20 cellular contexts compared by ENCODE assay signal in the genomic region with DNA sequence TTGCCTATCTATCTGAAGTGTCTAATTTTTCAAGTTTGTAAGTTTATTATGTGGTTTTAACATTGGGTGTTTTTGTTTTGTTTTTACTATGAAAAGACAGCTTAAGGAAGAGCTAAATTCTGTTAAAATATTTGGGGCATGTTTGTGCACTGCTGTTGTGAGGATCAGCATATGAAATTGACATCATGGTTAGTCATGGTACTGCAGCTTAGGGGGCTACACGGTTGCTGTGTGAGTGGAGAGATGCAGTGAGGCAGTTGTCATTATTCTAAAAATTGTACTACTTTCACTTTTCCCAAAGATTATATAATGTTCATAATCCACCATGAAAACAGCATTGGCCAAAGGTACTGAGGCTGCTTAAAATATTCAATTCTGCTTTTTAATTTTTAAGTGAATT. TPM values are rescaled to one million over a fixed set of nuclear protein-coding genes. Genes with fewer than 3 reads are reported as not detected.
A peak's percentile ranks its signal among the peaks of the same experiment; 100 is the strongest.
DNase-seq lines count a peak whose midpoint lies in the region; ATAC-seq and TF ChIP-seq lines count a peak whose summit lies in the region.
"Had no signal": no experiment of that assay in that cellular context is flagged by ENCODE, and none has a peak within 500 bp of the region (broad histone marks: within the 10 kb centered on the region; RNA-seq: fewer than 3 reads in every experiment).

No MANE protein-coding gene starts in this region.

- H3K27me3 ChIP-seq in HCT116 (ENCODE audit: insufficient read depth, low read length): no peaks in the 10 kb centered on the region
- H3K27me3 ChIP-seq: neutrophil, stomach, uterus had no signal

- no peaks in the 10 kb centered on the region for H3K9me3 ChIP-seq in HCT116 (ENCODE audit: control insufficient read depth in 1 of 2, insufficient read depth in 1 of 2, low read depth in 1 of 2, low read length in 2 of 2)
- H3K9me3 ChIP-seq: neutrophil, stomach, uterus had no signal

- ATAC-seq in HCT116 (peak; percentile 50; the same call in 1 of the 2 replicates), omental fat pad (ENCODE audit: low FRiP score) (no peak), left colon (no peak), GM18873 (IDR thresholded peaks at IDR 0.05; ENCODE audit: low FRiP score, unreplicated experiment) (no peak)
- ATAC-seq: left cardiac atrium had no signal

- peak in 1 of 3 experiments; percentile 19; a peak in 1 of 6 replicates for TF ChIP-seq CTCF in HCT116 (IDR thresholded peaks at IDR 0.05 in 2 of 3, conservative IDR thresholded peaks at IDR 0.05 in 1 of 3; ENCODE audit: borderline replicate concordance in 1 of 3, insufficient read depth in 1 of 3, low read depth in 2 of 3, low read length in 2 of 3)
- TF ChIP-seq CTCF in omental fat pad (IDR thresholded peaks at IDR 0.05): no peak

- TF ChIP-seq RAD21 in HCT116 (IDR thresholded peaks at IDR 0.05; ENCODE audit: low read depth): no peak

- H3K79me2 ChIP-seq in HCT116 (ENCODE audit: insufficient read depth, low read length): no peaks in the 10 kb centered on the region

- no peak overlapping the region for H3K9ac ChIP-seq in HCT116 (ENCODE audit: low read length)

- intact Hi-C loops in HCT116 (cut with micrococcal nuclease): no loop called here
- intact Hi-C loops in left colon (cut with DNase I, micrococcal nuclease): no loop called here

- no peaks in the 10 kb centered on the region for H4K20me1 ChIP-seq in HCT116 (ENCODE audit: insufficient read depth)

- no peak for TF ChIP-seq POLR2A in HCT116 (IDR thresholded peaks at IDR 0.05; ENCODE audit: borderline replicate concordance, extremely low read depth, insufficient read depth, insufficient read length)

- H3K4me2 ChIP-seq in HCT116 (ENCODE audit: low read length): no peak overlapping the region
- H3K4me2 ChIP-seq: PC-9 had no signal

- no peak overlapping the region for H3K27ac ChIP-seq in HCT116 (ENCODE audit: low read depth, low read length)
- H3K27ac ChIP-seq: neutrophil, PC-9, stomach, uterus had no signal

- no peak overlapping the region for H3K4me3 ChIP-seq in HCT116 (replicated peaks in 1 of 2; ENCODE audit: low read depth in 1 of 2, low read length in 2 of 2)
- H3K4me3 ChIP-seq: PC-9, stomach, uterus had no signal

- CTCF ChIA-PET in HCT116 (lab: Charles Lee): no interaction called here

- peaks cover 32 to 39% of the 10 kb centered on the region in 2 experiments for H3K36me3 ChIP-seq in HCT116 (ENCODE audit: control insufficient read depth in 1 of 2, insufficient read depth in 2 of 2, low read length in 2 of 2)
- H3K36me3 ChIP-seq: uterus had no signal

- no peaks in the 10 kb centered on the region; a peak in 2 of 4 replicates for H3K4me1 ChIP-seq in HCT116 (ENCODE audit: control insufficient read depth in 1 of 2, insufficient read depth in 2 of 2, low read length in 2 of 2)

- POLR2A ChIA-PET in HCT116 (lab: Charles Lee): no interaction called here

- RAD21 ChIA-PET in HCT116 (lab: Charles Lee; ENCODE audit: low non-redundant PET in 1 of 2, low total read pairs in 2 of 2, uncharacterized antibody in 2 of 2, unreplicated experiment in 2 of 2): no interaction called here

- no TSS peak for BruUV-seq in HCT116 (replicated peaks; lab: Mats Ljungman, UMichigan)

- no peak overlapping the region for H2AFZ ChIP-seq in HCT116 (ENCODE audit: low read depth, low read length, poor library complexity, severe bottlenecking)
- H2AFZ ChIP-seq: PC-9 had no signal

- DNase-seq in Ammon's horn (ENCODE audit: low spot score) (peak; percentile 35), HCT116 (ENCODE audit: low read depth, low spot score) (no peak), astrocyte of the hippocampus (ENCODE audit: low read depth, low spot score) (peak; percentile 14), lung microvascular endothelial cell (ENCODE audit: low read depth in 2 of 2) (peak; percentile 22 to 31), omental fat pad (ENCODE audit: low spot score) (no peak), left colon (no peak)
- DNase-seq in stimulated activated CD4-positive, alpha-beta T cell treated with anti-CD3 and anti-CD28 coated beads, Interleukin-4, amount 100 ng/mL, for 24 hours: no peak
- DNase-seq: activated CD4-positive, alpha-beta T cell treated with anti-CD3 and anti-CD28 coated beads, Interleukin-2, amount 50 U/mL, for 48 hours; COR-L47; effector CD8-positive, alpha-beta T cell; GF-D8; left cardiac atrium; NCI-H1048; NCI-H748 treated with DMSO at 0.1 percent for 48 hours; PC-9; stomach; uterus had no signal

- H3K9me2 ChIP-seq in HCT116 (ENCODE audit: insufficient read depth): no peaks in the 10 kb centered on the region

TF ChIP-seq in HCT116, 20 proteins besides CTCF, POLR2A, EP300 and RAD21:
- TF ChIP-seq EGR1 (IDR thresholded peaks at IDR 0.05; ENCODE audit: low read depth) (no peak), CBX3 (IDR thresholded peaks at IDR 0.05; ENCODE audit: low read depth) (no peak), EZH2phosphoT487 (IDR thresholded peaks at IDR 0.05; ENCODE audit: borderline replicate concordance) (no peak)

RNA-seq across cellular contexts. Expression of gene ZC3H14, which starts 49.0 kb away (rescaled TPM):
- total RNA-seq in HCT116 (2021; ENCODE audit: unreplicated experiment) (66.2 TPM), lung microvascular endothelial cell (35.1 and 47.2 TPM in 2 replicates), omental fat pad (10 to 100 TPM; 66.2 to 72.8 (median 69.5) TPM), left colon (10 to 100 TPM; 59.2 to 59.8 TPM)
- polyA plus RNA-seq in HCT116 (2012): 55.5 and 62.1 TPM in 2 replicates

RNA-seq across cellular contexts. Expression of gene PTPN21, which starts 57.1 kb away (rescaled TPM):
- total RNA-seq in HCT116 (2021; ENCODE audit: unreplicated experiment): 7.6 TPM
- 2.8 and 3.1 TPM in 2 replicates for polyA plus RNA-seq in HCT116 (2012)
- 2.8 and 5.2 TPM in 2 replicates for total RNA-seq in lung microvascular endothelial cell
- total RNA-seq in omental fat pad: 10 to 100 TPM in 3 of 4 donors, 1 to 10 TPM in 1; 9.1 to 19.7 (median 14.8) TPM
- 10 to 100 TPM; 31.8 to 36.8 TPM for total RNA-seq in left colon
- total RNA-seq: mononuclear cell had no signal

Comparison
In these comparisons a context has a peak if more than half of its experiments do, and no peak if none do; other contexts are left out.
1. DNase-seq: peak in Ammon's horn (single experiment), astrocyte of the hippocampus (single experiment) and lung microvascular endothelial cell (2 of 2); none in HCT116 (single experiment), omental fat pad (single experiment), left colon (0 of 2) and stimulated activated CD4-positive, alpha-beta T cell treated with anti-CD3 and anti-CD28 coated beads, Interleukin-4, amount 100 ng/mL, for 24 hours (single experiment).